Comparison of ENCODE assay signal across 17 cellular contexts in genomic region chr1:202228484-202229122, GRCh38. TPM values are rescaled to one million over a fixed set of nuclear protein-coding genes. Genes with fewer than 3 reads are reported as not detected.
DNase-seq lines count a peak whose midpoint lies in the region; ATAC-seq and TF ChIP-seq lines count a peak whose summit lies in the region.
"Had no signal": no experiment of that assay in that cellular context is flagged by ENCODE, and none has a peak within 500 bp of the region (broad histone marks: within the 10 kb centered on the region; RNA-seq: fewer than 3 reads in every experiment).

No MANE protein-coding gene starts in this region.

- no peaks in the 10 kb centered on the region for H3K9me3 Mint-ChIP-seq in activated CD4-positive, alpha-beta T cell treated with anti-CD3 and anti-CD28 coated beads, Interleukin-2, amount 10 ng/mL, durations not matched to agents 7 days and 5 days
- no peaks in the 10 kb centered on the region for H3K9me3 Mint-ChIP-seq in central memory CD8-positive, alpha-beta T cell
- no peaks in the 10 kb centered on the region for H3K9me3 Mint-ChIP-seq in stimulated activated effector memory CD8-positive, alpha-beta T cell treated with anti-CD3 and anti-CD28 coated beads, Interleukin-12 subunit alpha, Interleukin-12 subunit beta, amount 100 ng/mL, for 72 hours
- H3K9me3 Mint-ChIP-seq: naive B cell had no signal

- peaks cover 2% of the 10 kb centered on the region for H3K27me3 Mint-ChIP-seq in activated CD4-positive, alpha-beta T cell treated with anti-CD3 and anti-CD28 coated beads, Interleukin-2, amount 10 ng/mL, durations not matched to agents 7 days and 5 days
- H3K27me3 Mint-ChIP-seq in central memory CD8-positive, alpha-beta T cell: no peaks in the 10 kb centered on the region

- peak overlapping the region; percentile 72 for H3K4me2 ChIP-seq in MM.1S (ENCODE audit: low read depth, low read length)

- H3K4me1 Mint-ChIP-seq in activated CD4-positive, alpha-beta T cell treated with anti-CD3 and anti-CD28 coated beads, Interleukin-2, amount 10 ng/mL, durations not matched to agents 7 days and 5 days: peaks cover 22% of the 10 kb centered on the region
- peaks cover 39% of the 10 kb centered on the region for H3K4me1 Mint-ChIP-seq in central memory CD8-positive, alpha-beta T cell
- peaks cover 23% of the 10 kb centered on the region for H3K4me1 Mint-ChIP-seq in stimulated activated effector memory CD8-positive, alpha-beta T cell treated with anti-CD3 and anti-CD28 coated beads, Interleukin-12 subunit alpha, Interleukin-12 subunit beta, amount 100 ng/mL, for 72 hours

- peak overlapping the region; percentile 27 for H3K4me3 ChIP-seq in MM.1S (ENCODE audit: low read length)
- H3K4me3 ChIP-seq: body of pancreas, stomach, upper lobe of right lung had no signal

- H4K20me1 ChIP-seq in MM.1S (ENCODE audit: insufficient read depth, low read length): no peaks in the 10 kb centered on the region

- no peak overlapping the region for H3K9ac ChIP-seq in MM.1S (ENCODE audit: low read length)

- H3K79me2 ChIP-seq in MM.1S (ENCODE audit: low read length): no peaks in the 10 kb centered on the region

- CTCF ChIA-PET in activated CD4-positive, alpha-beta T cell treated with anti-CD3 and anti-CD28 coated beads, Interleukin-2, amount 10 ng/mL, durations not matched to agents 7 days and 5 days (lab: Charles Lee): no interaction called here

- no peaks in the 10 kb centered on the region for H3K36me3 Mint-ChIP-seq in activated CD4-positive, alpha-beta T cell treated with anti-CD3 and anti-CD28 coated beads, Interleukin-2, amount 10 ng/mL, durations not matched to agents 7 days and 5 days (ENCODE audit: low read depth)
- H3K36me3 Mint-ChIP-seq in central memory CD8-positive, alpha-beta T cell (ENCODE audit: insufficient read depth): peaks cover 17% of the 10 kb centered on the region
- peaks cover 7% of the 10 kb centered on the region for H3K36me3 Mint-ChIP-seq in stimulated activated effector memory CD8-positive, alpha-beta T cell treated with anti-CD3 and anti-CD28 coated beads, Interleukin-12 subunit alpha, Interleukin-12 subunit beta, amount 100 ng/mL, for 72 hours
- H3K36me3 Mint-ChIP-seq: naive B cell had no signal

- no peaks in the 10 kb centered on the region for H3K9me2 ChIP-seq in MM.1S (replicated peaks; ENCODE audit: insufficient read depth, low read length)

- TF ChIP-seq CTCF in MM.1S (IDR thresholded peaks at IDR 0.05; ENCODE audit: low read length): no peak

- H2AFZ ChIP-seq in MM.1S (ENCODE audit: low read length): no peak overlapping the region

- intact Hi-C loops in Right ventricle myocardium superior (cut with DNase I): no loop called here

- no peaks in the 10 kb centered on the region for H3K36me3 ChIP-seq in MM.1S (replicated peaks; ENCODE audit: insufficient read depth, low read length)
- H3K36me3 ChIP-seq: stomach, upper lobe of right lung had no signal

- ATAC-seq in central memory CD8-positive, alpha-beta T cell (replicated peaks; ENCODE audit: extremely low read depth, poor library complexity, severe bottlenecking): no peak
- peak; percentile 9 for ATAC-seq in stimulated activated effector memory CD8-positive, alpha-beta T cell treated with anti-CD3 and anti-CD28 coated beads, Interleukin-12 subunit alpha, Interleukin-12 subunit beta, amount 100 ng/mL, for 72 hours
- ATAC-seq in Right ventricle myocardium superior (ENCODE audit: poor library complexity): no peak
- ATAC-seq: body of pancreas, left cardiac atrium, upper lobe of right lung had no signal

- H3K4me1 ChIP-seq in MM.1S (ENCODE audit: low read length): peaks cover 16% of the 10 kb centered on the region
- H3K4me1 ChIP-seq: body of pancreas, stomach, upper lobe of right lung had no signal

- peaks cover 16% of the 10 kb centered on the region for H3F3A ChIP-seq in MM.1S (ENCODE audit: insufficient read depth, low read length)

- H3K27ac ChIP-seq in MM.1S (ENCODE audit: low read length): peak overlapping the region; percentile 8; the same call in 1 of the 2 replicates
- H3K27ac ChIP-seq: body of pancreas, stomach, upper lobe of right lung had no signal

- POLR2A ChIA-PET in activated CD4-positive, alpha-beta T cell treated with anti-CD3 and anti-CD28 coated beads, Interleukin-2, amount 10 ng/mL, durations not matched to agents 7 days and 5 days (lab: Charles Lee): no interaction called here

- DNase-seq in activated CD4-positive, alpha-beta T cell treated with anti-CD3 and anti-CD28 coated beads, Interleukin-2, amount 10 ng/mL, durations not matched to agents 7 days and 5 days: no peak
- DNase-seq in activated CD4-positive, alpha-beta T cell treated with anti-CD3 and anti-CD28 coated beads, Interleukin-2, amount 50 U/mL, for 4 hours: no peak
- DNase-seq in MM.1S (no peak), DMS53 (lab: John Stamatoyannopoulos, UW) (no peak), Right ventricle myocardium superior (no peak), DMS153 (lab: John Stamatoyannopoulos, UW) (no peak)
- DNase-seq in central memory CD8-positive, alpha-beta T cell (ENCODE audit: low spot score in 2 of 2): no peak
- no peak for DNase-seq in stimulated activated effector memory CD8-positive, alpha-beta T cell treated with anti-CD3 and anti-CD28 coated beads, Interleukin-12 subunit alpha, Interleukin-12 subunit beta, amount 100 ng/mL, for 72 hours (ENCODE audit: low spot score in 2 of 2)
- DNase-seq: body of pancreas, COR-L47, left cardiac atrium, mesenchymal stem cell, naive B cell, NCI-H1436, NCI-H524 treated with DMSO at 0.1 percent for 48 hours, stomach, upper lobe of right lung had no signal

- no peaks in the 10 kb centered on the region for H3K9me3 ChIP-seq in MM.1S (replicated peaks; ENCODE audit: insufficient read depth, low read length)
- H3K9me3 ChIP-seq: body of pancreas, stomach, upper lobe of right lung had no signal

- H3K27ac Mint-ChIP-seq in activated CD4-positive, alpha-beta T cell treated with anti-CD3 and anti-CD28 coated beads, Interleukin-2, amount 10 ng/mL, durations not matched to agents 7 days and 5 days: peak overlapping the region; percentile 63
- peak overlapping the region; percentile 27 for H3K27ac Mint-ChIP-seq in central memory CD8-positive, alpha-beta T cell (ENCODE audit: low read depth)
- H3K27ac Mint-ChIP-seq in stimulated activated effector memory CD8-positive, alpha-beta T cell treated with anti-CD3 and anti-CD28 coated beads, Interleukin-12 subunit alpha, Interleukin-12 subunit beta, amount 100 ng/mL, for 72 hours: no peak overlapping the region

- H3K4me3 Mint-ChIP-seq in activated CD4-positive, alpha-beta T cell treated with anti-CD3 and anti-CD28 coated beads, Interleukin-2, amount 10 ng/mL, durations not matched to agents 7 days and 5 days: no peak overlapping the region
- no peak overlapping the region for H3K4me3 Mint-ChIP-seq in central memory CD8-positive, alpha-beta T cell
- H3K4me3 Mint-ChIP-seq in stimulated activated effector memory CD8-positive, alpha-beta T cell treated with anti-CD3 and anti-CD28 coated beads, Interleukin-12 subunit alpha, Interleukin-12 subunit beta, amount 100 ng/mL, for 72 hours: no peak overlapping the region

- H3K27me3 ChIP-seq in MM.1S (replicated peaks; ENCODE audit: insufficient read depth, low read length): peaks cover 36% of the 10 kb centered on the region
- H3K27me3 ChIP-seq: body of pancreas, stomach, upper lobe of right lung had no signal

RNA-seq across cellular contexts. Expression of gene LGR6, which starts 35.0 kb away (rescaled TPM):
- not detected for total RNA-seq in activated CD4-positive, alpha-beta T cell treated with anti-CD3 and anti-CD28 coated beads, Interleukin-2, amount 10 ng/mL, durations not matched to agents 7 days and 5 days
- 3.9 TPM for total RNA-seq in Right ventricle myocardium superior
